In genomic region chr4:69754926-69755580, GRCh38 we compare ENCODE assay signal across 17 cellular contexts. TPM values are rescaled to one million over a fixed set of nuclear protein-coding genes. Genes with fewer than 3 reads are reported as not detected.
DNase-seq lines count a peak whose midpoint lies in the region; ATAC-seq, FAIRE-seq and TF ChIP-seq lines count a peak whose summit lies in the region.
"Had no signal": no experiment of that assay in that cellular context is flagged by ENCODE, and none has a peak within 500 bp of the region (broad histone marks: within the 10 kb centered on the region; RNA-seq: fewer than 3 reads in every experiment).

No MANE protein-coding gene starts in this region.

- no peak overlapping the region for H3K9ac ChIP-seq in kidney (ENCODE audit: low read length in 2 of 2)
- H3K9ac ChIP-seq: BLaER1 had no signal

- no peak overlapping the region for H3K4me3 Mint-ChIP-seq in activated T-cell treated with anti-CD3 and anti-CD28 coated beads, Interleukin-2, amount 50 U/mL, for 72 hours
- no peak overlapping the region for H3K4me3 Mint-ChIP-seq in activated T-cell treated with anti-CD3 and anti-CD28 coated beads, Interleukin-2, amount 50 U/mL, for 4 hours
- peak overlapping the region in 3 of 10 donors; percentile 8 to 39 (median 12) for H3K4me3 Mint-ChIP-seq in naive thymus-derived CD8-positive, alpha-beta T cell

- peaks cover 29% of the 10 kb centered on the region for H3K4me1 Mint-ChIP-seq in activated T-cell treated with anti-CD3 and anti-CD28 coated beads, Interleukin-2, amount 50 U/mL, for 72 hours (ENCODE audit: low read depth)
- H3K4me1 Mint-ChIP-seq in activated T-cell treated with anti-CD3 and anti-CD28 coated beads, Interleukin-2, amount 50 U/mL, for 4 hours (ENCODE audit: low read depth) = peaks cover 37% of the 10 kb centered on the region
- peaks cover 23 to 55% (median 52%) of the 10 kb centered on the region in 4 donors for H3K4me1 Mint-ChIP-seq in naive thymus-derived CD8-positive, alpha-beta T cell

- no peaks in the 10 kb centered on the region for H3K4me1 ChIP-seq in kidney (ENCODE audit: control insufficient read depth in 1 of 2, insufficient read depth in 1 of 2, low read depth in 1 of 2, low read length in 2 of 2)
- H3K4me1 ChIP-seq: BLaER1 had no signal

- no peaks in the 10 kb centered on the region for H3K27me3 Mint-ChIP-seq in activated T-cell treated with anti-CD3 and anti-CD28 coated beads, Interleukin-2, amount 50 U/mL, for 72 hours (ENCODE audit: low read depth)
- H3K27me3 Mint-ChIP-seq in activated T-cell treated with anti-CD3 and anti-CD28 coated beads, Interleukin-2, amount 50 U/mL, for 4 hours (ENCODE audit: low read depth) = no peaks in the 10 kb centered on the region
- no peaks in the 10 kb centered on the region for H3K27me3 Mint-ChIP-seq in naive thymus-derived CD8-positive, alpha-beta T cell

- POLR2A ChIA-PET in naive thymus-derived CD8-positive, alpha-beta T cell (lab: Charles Lee) = interaction anchor here (1.3 kb wide), 1 partner anchor 12 kb away, joined by 3 read pairs; no protein-coding TSS in a partner anchor

- intact Hi-C loops in kidney (cut with DNase I) = no loop called here

- H3K9me3 Mint-ChIP-seq in activated T-cell treated with anti-CD3 and anti-CD28 coated beads, Interleukin-2, amount 50 U/mL, for 72 hours = peaks cover 0 to 3% of the 10 kb centered on the region in 2 donors
- peaks cover 4% of the 10 kb centered on the region for H3K9me3 Mint-ChIP-seq in activated T-cell treated with anti-CD3 and anti-CD28 coated beads, Interleukin-2, amount 50 U/mL, for 4 hours
- H3K9me3 Mint-ChIP-seq in naive thymus-derived CD8-positive, alpha-beta T cell = peaks cover 0 to 22% (median 9%) of the 10 kb centered on the region in 9 donors

- no peak for TF ChIP-seq CTCF in kidney (IDR thresholded peaks at IDR 0.05; ENCODE audit: borderline replicate concordance, extremely low read depth, insufficient read depth)

- H3K36me3 Mint-ChIP-seq in activated T-cell treated with anti-CD3 and anti-CD28 coated beads, Interleukin-2, amount 50 U/mL, for 72 hours (ENCODE audit: insufficient read depth in 2 of 2) = peaks cover 0 to 6% of the 10 kb centered on the region in 2 donors
- peaks cover 3% of the 10 kb centered on the region for H3K36me3 Mint-ChIP-seq in activated T-cell treated with anti-CD3 and anti-CD28 coated beads, Interleukin-2, amount 50 U/mL, for 4 hours (ENCODE audit: insufficient read depth)
- H3K36me3 Mint-ChIP-seq in naive thymus-derived CD8-positive, alpha-beta T cell = peaks cover 5 to 43% (median 20%) of the 10 kb centered on the region in 3 donors

- peak overlapping the region; percentile 15 to 30 for H3K4me3 ChIP-seq in kidney (ENCODE audit: low read length in 2 of 2)
- H3K4me3 ChIP-seq: BLaER1, Peyer's patch had no signal

- FAIRE-seq in kidney (lab: Jason Lieb, UNC) = peak; percentile 3

- ATAC-seq in activated T-cell treated with anti-CD3 and anti-CD28 coated beads, Interleukin-2, amount 50 U/mL, for 72 hours (replicated peaks in 1 of 2) = no peak
- ATAC-seq in activated T-cell treated with anti-CD3 and anti-CD28 coated beads, Interleukin-2, amount 50 U/mL, for 4 hours = no peak
- no peak for ATAC-seq in naive thymus-derived CD8-positive, alpha-beta T cell
- ATAC-seq in GM18517 (IDR thresholded peaks at IDR 0.05; ENCODE audit: unreplicated experiment) = no peak

- no peaks in the 10 kb centered on the region for H3K36me3 ChIP-seq in kidney (ENCODE audit: control insufficient read depth in 1 of 2, insufficient read depth in 2 of 2, low read length in 2 of 2)
- H3K36me3 ChIP-seq: BLaER1, Peyer's patch had no signal

- peak overlapping the region; percentile 8 for H3K27ac Mint-ChIP-seq in activated T-cell treated with anti-CD3 and anti-CD28 coated beads, Interleukin-2, amount 50 U/mL, for 72 hours
- peak overlapping the region in 6 of 10 donors; percentile 4 to 86 (median 48) for H3K27ac Mint-ChIP-seq in naive thymus-derived CD8-positive, alpha-beta T cell

- no peaks in the 10 kb centered on the region for H3K9me3 ChIP-seq in kidney (ENCODE audit: control insufficient read depth in 1 of 2, low read length in 2 of 2)
- H3K9me3 ChIP-seq: BLaER1, Peyer's patch had no signal

- H3K27ac ChIP-seq in kidney (ENCODE audit: low read depth in 2 of 2, low read length in 2 of 2) = peak overlapping the region; percentile 5 to 51
- H3K27ac ChIP-seq: 22Rv1, BLaER1 had no signal

- DNase-seq in activated T-cell treated with anti-CD3 and anti-CD28 coated beads, Interleukin-2, amount 50 U/mL, for 72 hours = no peak
- DNase-seq in activated T-cell treated with anti-CD3 and anti-CD28 coated beads, Interleukin-2, amount 50 U/mL, for 4 hours = no peak
- DNase-seq in kidney (no peak), DMS114 treated with DMSO at 0.1 percent for 48 hours (lab: John Stamatoyannopoulos, UW; ENCODE audit: unreplicated experiment) (no peak), SIG-M5 treated with dmso at 0.1 percent for 504 hours (lab: John Stamatoyannopoulos, UW; ENCODE audit: unreplicated experiment) (no peak), GOT3 (lab: John Stamatoyannopoulos, UW) (no peak)
- DNase-seq in naive thymus-derived CD8-positive, alpha-beta T cell = no peak
- DNase-seq: DMS 273 treated with DMSO at 0.1 percent for 48 hours, IMR-90, NCI-H1436, NCI-H2029 treated with DMSO at 0.1 percent for 48 hours, NCI-H510A, SHP77 had no signal

RNA-seq across cellular contexts. Expression of gene SULT1B1, which starts 5.4 kb away (rescaled TPM):
- 1 to 10 TPM; 3.3 to 4.5 TPM for total RNA-seq in activated T-cell treated with anti-CD3 and anti-CD28 coated beads, Interleukin-2, amount 50 U/mL, for 72 hours
- total RNA-seq in activated T-cell treated with anti-CD3 and anti-CD28 coated beads, Interleukin-2, amount 50 U/mL, for 4 hours = under 1 TPM in 2 of 3 donors, not detected in 1; 0.05 to 0.18 TPM
- total RNA-seq in kidney = 4.7 TPM
- 0.39 TPM for polyA plus RNA-seq in kidney (ENCODE audit: insufficient read depth, low read depth, low replicate concordance)
- 10 to 100 TPM; 20.9 to 25.2 TPM for total RNA-seq in naive thymus-derived CD8-positive, alpha-beta T cell
- polyA plus RNA-seq in naive thymus-derived CD8-positive, alpha-beta T cell = 10 to 100 TPM; 13.2 to 18.2 (median 13.3) TPM
